In genomic region chr2:53970898-53971681, GRCh38 we compare ENCODE assay signal across 8 cellular contexts. TPM values are rescaled to one million over a fixed set of nuclear protein-coding genes. Genes with fewer than 3 reads are reported as not detected.
DNase-seq lines count a peak whose midpoint lies in the region; ATAC-seq and TF ChIP-seq lines count a peak whose summit lies in the region.

A gene with protein sequence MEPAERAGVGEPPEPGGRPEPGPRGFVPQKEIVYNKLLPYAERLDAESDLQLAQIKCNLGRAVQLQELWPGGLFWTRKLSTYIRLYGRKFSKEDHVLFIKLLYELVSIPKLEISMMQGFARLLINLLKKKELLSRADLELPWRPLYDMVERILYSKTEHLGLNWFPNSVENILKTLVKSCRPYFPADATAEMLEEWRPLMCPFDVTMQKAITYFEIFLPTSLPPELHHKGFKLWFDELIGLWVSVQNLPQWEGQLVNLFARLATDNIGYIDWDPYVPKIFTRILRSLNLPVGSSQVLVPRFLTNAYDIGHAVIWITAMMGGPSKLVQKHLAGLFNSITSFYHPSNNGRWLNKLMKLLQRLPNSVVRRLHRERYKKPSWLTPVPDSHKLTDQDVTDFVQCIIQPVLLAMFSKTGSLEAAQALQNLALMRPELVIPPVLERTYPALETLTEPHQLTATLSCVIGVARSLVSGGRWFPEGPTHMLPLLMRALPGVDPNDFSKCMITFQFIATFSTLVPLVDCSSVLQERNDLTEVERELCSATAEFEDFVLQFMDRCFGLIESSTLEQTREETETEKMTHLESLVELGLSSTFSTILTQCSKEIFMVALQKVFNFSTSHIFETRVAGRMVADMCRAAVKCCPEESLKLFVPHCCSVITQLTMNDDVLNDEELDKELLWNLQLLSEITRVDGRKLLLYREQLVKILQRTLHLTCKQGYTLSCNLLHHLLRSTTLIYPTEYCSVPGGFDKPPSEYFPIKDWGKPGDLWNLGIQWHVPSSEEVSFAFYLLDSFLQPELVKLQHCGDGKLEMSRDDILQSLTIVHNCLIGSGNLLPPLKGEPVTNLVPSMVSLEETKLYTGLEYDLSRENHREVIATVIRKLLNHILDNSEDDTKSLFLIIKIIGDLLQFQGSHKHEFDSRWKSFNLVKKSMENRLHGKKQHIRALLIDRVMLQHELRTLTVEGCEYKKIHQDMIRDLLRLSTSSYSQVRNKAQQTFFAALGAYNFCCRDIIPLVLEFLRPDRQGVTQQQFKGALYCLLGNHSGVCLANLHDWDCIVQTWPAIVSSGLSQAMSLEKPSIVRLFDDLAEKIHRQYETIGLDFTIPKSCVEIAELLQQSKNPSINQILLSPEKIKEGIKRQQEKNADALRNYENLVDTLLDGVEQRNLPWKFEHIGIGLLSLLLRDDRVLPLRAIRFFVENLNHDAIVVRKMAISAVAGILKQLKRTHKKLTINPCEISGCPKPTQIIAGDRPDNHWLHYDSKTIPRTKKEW (N-terminal part only) (minus strand): TSS chr2:53970993. CDS start chr2:53970784, 209 bp downstream.

- H3K9me3 ChIP-seq in PC-9 (ENCODE audit: insufficient read depth, low read depth), result no peaks in the 10 kb centered on the region
- no peaks in the 10 kb centered on the region for H3K9me3 ChIP-seq in esophagus (ENCODE audit: control insufficient read depth in 2 of 2, insufficient read depth in 1 of 2, low read depth in 1 of 2, low read length in 1 of 2)
- H3K9me3 ChIP-seq in mucosa of rectum (ENCODE audit: control insufficient read depth in 2 of 2, low read length in 2 of 2), result no peaks in the 10 kb centered on the region

- peak within 1 kb of the TSS; percentile 57 for H3K27ac ChIP-seq in PC-9
- H3K27ac ChIP-seq in esophagus (ENCODE audit: low read depth in 2 of 2, low read length in 1 of 2), result peak within 1 kb of the TSS; percentile 99
- peak within 1 kb of the TSS; percentile 88 to 94 for H3K27ac ChIP-seq in mucosa of rectum (ENCODE audit: low read depth in 2 of 2, low read length in 2 of 2)

- POLR2A ChIA-PET in PC-9 (lab: Charles Lee; ENCODE audit: unreplicated experiment), result no interaction called here

- WGBS in esophagus, 2 donors, result 1% methylated on average over 53 to 61 of the region's 61 CpGs

- peak within 1 kb of the TSS; percentile 91 for H3K27ac Mint-ChIP-seq in activated T-cell treated with anti-CD3 and anti-CD28 coated beads, Interleukin-2, amount 50 U/mL, for 24 hours

- 0 out of 2 replicates have a peak, but pooled peaks cover 3% of the 10 kb centered on the region for H3K36me3 ChIP-seq in PC-9 (ENCODE audit: low read depth)
- no peaks in the 10 kb centered on the region for H3K36me3 ChIP-seq in esophagus (ENCODE audit: control insufficient read depth in 2 of 2, insufficient read depth in 2 of 2, low read length in 1 of 2)
- H3K36me3 ChIP-seq in mucosa of rectum (ENCODE audit: control insufficient read depth in 2 of 2, insufficient read depth in 2 of 2, low read length in 2 of 2), result peaks cover 7 to 8% of the 10 kb centered on the region in 2 donors

- H3F3A ChIP-seq in PC-9 (ENCODE audit: insufficient read depth, low read depth), result peaks cover 11% of the 10 kb centered on the region; the same call in 1 of the 2 replicates

- H3K27me3 ChIP-seq in PC-9 (ENCODE audit: insufficient read depth, low read depth), result no peaks in the 10 kb centered on the region
- no peaks in the 10 kb centered on the region for H3K27me3 ChIP-seq in esophagus (ENCODE audit: control insufficient read depth in 1 of 2, insufficient read depth in 2 of 2, low read length in 2 of 2)
- no peaks in the 10 kb centered on the region for H3K27me3 ChIP-seq in mucosa of rectum (ENCODE audit: control insufficient read depth in 2 of 2, insufficient read depth in 2 of 2, low read length in 2 of 2)

- peaks cover 28% of the 10 kb centered on the region for H3K36me3 Mint-ChIP-seq in activated T-cell treated with anti-CD3 and anti-CD28 coated beads, Interleukin-2, amount 50 U/mL, for 24 hours (ENCODE audit: low read depth)

- peak; percentile 86 for ATAC-seq in GM21576 (IDR thresholded peaks at IDR 0.05; ENCODE audit: unreplicated experiment)

- peak within 1 kb of the TSS; percentile 94 for H3K4me2 ChIP-seq in PC-9

- peaks cover 29% of the 10 kb centered on the region for H3K4me1 ChIP-seq in PC-9 (replicated peaks; ENCODE audit: insufficient read depth)
- H3K4me1 ChIP-seq in esophagus (ENCODE audit: control insufficient read depth in 2 of 2, insufficient read depth in 2 of 2, low read length in 1 of 2), result no peaks in the 10 kb centered on the region
- peaks cover 6 to 11% of the 10 kb centered on the region in 2 donors for H3K4me1 ChIP-seq in mucosa of rectum (ENCODE audit: control insufficient read depth in 2 of 2, insufficient read depth in 2 of 2, low read length in 2 of 2)

- no peak for TF ChIP-seq EP300 in Ishikawa (IDR thresholded peaks at IDR 0.05; ENCODE audit: borderline replicate concordance)

- H3K4me3 Mint-ChIP-seq in activated T-cell treated with anti-CD3 and anti-CD28 coated beads, Interleukin-2, amount 50 U/mL, for 24 hours, result peak within 1 kb of the TSS; percentile 89

- BruUV-seq in PC-9 (replicated peaks; lab: Mats Ljungman, UMichigan), result no TSS peak

- CTCF ChIA-PET in PC-9 (lab: Charles Lee), result no interaction called here

- DNase-seq in DMS153 (lab: John Stamatoyannopoulos, UW) (peak; percentile 76), PC-9 (peak; percentile 81 to 92)
- peak; percentile 98 for DNase-seq in activated T-cell treated with anti-CD3 and anti-CD28 coated beads, Interleukin-2, amount 50 U/mL, for 24 hours
- peak; percentile 87 to 90 for DNase-seq in stimulated activated CD8-positive, alpha-beta memory T cell treated with anti-CD3 and anti-CD28 coated beads, Interleukin-4, amount 100 ng/mL, for 4 hours (ENCODE audit: low read depth in 2 of 2, low spot score in 1 of 2)

- TF ChIP-seq RAD21 in Ishikawa (IDR thresholded peaks at IDR 0.05; ENCODE audit: low read depth), result no peak

- H3K4me3 ChIP-seq in PC-9 (peak within 1 kb of the TSS; percentile 79), esophagus (ENCODE audit: low read depth in 1 of 2, low read length in 2 of 2) (peak within 1 kb of the TSS; percentile 81 to 96), mucosa of rectum (ENCODE audit: low read length in 2 of 2) (peak within 1 kb of the TSS; percentile 95 to 99)

- H3K79me2 ChIP-seq in PC-9 (ENCODE audit: low read depth), result peaks cover 54% of the 10 kb centered on the region

- H2AFZ ChIP-seq in PC-9, result peak within 1 kb of the TSS; percentile 99

- H3K9me2 ChIP-seq in PC-9 (ENCODE audit: insufficient read depth), result no peaks in the 10 kb centered on the region

- no peak for TF ChIP-seq CTCF in PC-9 (conservative IDR thresholded peaks at IDR 0.05)

- H3K9me3 Mint-ChIP-seq in activated T-cell treated with anti-CD3 and anti-CD28 coated beads, Interleukin-2, amount 50 U/mL, for 24 hours, result no peaks in the 10 kb centered on the region

- peak within 1 kb of the TSS; percentile 92 to 93 for H3K9ac ChIP-seq in mucosa of rectum (ENCODE audit: low read depth in 1 of 2, low read length in 2 of 2)

- peaks cover 31% of the 10 kb centered on the region for H4K20me1 ChIP-seq in PC-9 (ENCODE audit: insufficient read depth)

- H3K4me1 Mint-ChIP-seq in activated T-cell treated with anti-CD3 and anti-CD28 coated beads, Interleukin-2, amount 50 U/mL, for 24 hours (ENCODE audit: low read depth), result peaks cover 42% of the 10 kb centered on the region

- intact Hi-C loops in PC-9 (cut with micrococcal nuclease; ENCODE audit: unreplicated experiment), result loop anchor here (5.0 kb wide), 1 partner anchor 131 kb away; no protein-coding TSS in a partner anchor

- no peaks in the 10 kb centered on the region for H3K27me3 Mint-ChIP-seq in activated T-cell treated with anti-CD3 and anti-CD28 coated beads, Interleukin-2, amount 50 U/mL, for 24 hours

TF ChIP-seq in Ishikawa, 13 proteins besides CTCF, POLR2A, EP300 and RAD21:
- TF ChIP-seq TEAD4 (IDR thresholded peaks at IDR 0.05) (0 out of 2 replicates have a peak, but pooled peaks have one; percentile 27), YY1 (IDR thresholded peaks at IDR 0.05; ENCODE audit: low read depth) (peak; percentile 34; the same call in 1 of the 2 replicates), REST (IDR thresholded peaks at IDR 0.05; ENCODE audit: low read depth) (no peak), TAF1 (IDR thresholded peaks at IDR 0.05; ENCODE audit: low read depth) (peak; percentile 85), MAX (IDR thresholded peaks at IDR 0.05) (peak; percentile 78), CREB1 (IDR thresholded peaks at IDR 0.05; ENCODE audit: low read depth) (peak; percentile 37; the same call in 1 of the 2 replicates), NFIC (IDR thresholded peaks at IDR 0.05) (no peak)
TF ChIP-seq in Ishikawa: peak in this region for 5.

RNA-seq across cellular contexts. Expression of the gene that starts here (rescaled TPM):
- total RNA-seq in PC-9 (2021), result 58.3 and 99.5 TPM in 2 replicates
- polyA plus RNA-seq in esophagus, result 10 to 100 TPM; 18.9 to 20.4 TPM

Comparison
In these comparisons a context has a peak if more than half of its experiments do, and no peak if none do; other contexts are left out.
1. Peak in every context shown above with its lines: DNase-seq, ATAC-seq, H3K4me3 ChIP-seq and H3K27ac ChIP-seq.